In the genomic region with DNA sequence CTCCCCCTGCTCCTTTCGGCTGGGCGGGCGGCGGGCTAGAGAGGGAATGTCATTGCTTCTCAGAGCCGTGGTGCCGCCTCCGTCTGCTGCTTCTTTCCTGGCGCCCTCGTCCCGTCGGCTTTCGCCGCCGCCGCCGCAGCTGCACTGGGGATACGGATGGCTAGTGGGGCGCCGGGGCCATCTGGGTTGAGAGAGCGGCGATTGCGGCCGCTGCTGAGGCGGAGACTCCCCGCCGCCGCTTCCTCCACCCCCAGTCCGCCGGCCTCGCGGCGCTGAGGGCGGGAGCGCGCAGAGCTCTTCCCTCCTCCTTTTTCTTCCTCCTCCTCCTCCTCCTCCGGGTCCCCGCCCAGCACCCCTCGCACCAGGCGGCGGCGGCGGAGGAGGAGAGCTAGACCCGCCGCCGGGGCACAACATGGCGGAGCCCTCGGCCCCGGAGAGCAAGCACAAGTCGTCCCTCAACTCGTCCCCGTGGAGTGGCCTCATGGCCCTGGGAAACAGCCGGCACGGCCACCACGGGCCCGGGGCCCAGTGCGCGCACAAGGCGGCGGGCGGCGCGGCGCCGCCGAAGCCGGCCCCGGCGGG, we compare ENCODE assay signal across 8 cellular contexts. TPM values are rescaled to one million over a fixed set of nuclear protein-coding genes. Genes with fewer than 3 reads are reported as not detected.
DNase-seq lines count a peak whose midpoint lies in the region; TF ChIP-seq lines count a peak whose summit lies in the region.

A gene (plus strand): TSS at position 339 of the 582 bp plus-strand sequence. CDS start 74 bp downstream, at position 413.

- in situ Hi-C loops in brain microvascular endothelial cell (cut with HindIII; ENCODE audit: low pct_ligation_motif_present, low sequenced_read_pairs), result no loop called here

- H3K27me3 ChIP-seq in brain microvascular endothelial cell (replicated peaks), result no peaks in the 10 kb centered on the region

- DNase-seq in H4 (ENCODE audit: low spot score) (peak; percentile 56), LNCaP clone FGC (ENCODE audit: low read depth) (peak; percentile 33), T-helper 2 cell (peak in 4 of 5 experiments; percentile 61 to 94 (median 74)), brain microvascular endothelial cell (peak; percentile 60), iPS-NIHi7 (ENCODE audit: extremely low spot score) (peak; percentile 74), ecto neural progenitor cell (ENCODE audit: low spot score) (no peak)
- peak; percentile 71 to 76 for DNase-seq in stimulated activated CD4-positive, alpha-beta T cell treated with anti-CD3 and anti-CD28 coated beads, Interleukin-12 subunit alpha, Interleukin-12 subunit beta, amount 100 ng/mL, for 24 hours (ENCODE audit: low read depth in 2 of 2)

- TF ChIP-seq CTCF in LNCaP clone FGC (IDR thresholded peaks at IDR 0.05; ENCODE audit: control insufficient read depth, extremely low read depth, insufficient read depth), result no peak
- no peak for TF ChIP-seq CTCF in brain microvascular endothelial cell (IDR thresholded peaks at IDR 0.05; ENCODE audit: low read depth, low read length, missing control alignments)

- TF ChIP-seq POLR2A in GM10847 (IDR thresholded peaks at IDR 0.05; ENCODE audit: extremely low read depth, insufficient read length), result peak; percentile 55

- H3K4me3 ChIP-seq in LNCaP clone FGC (ENCODE audit: low read depth, low read length) (peak within 1 kb of the TSS; percentile 80), brain microvascular endothelial cell (ENCODE audit: low read depth, low read length) (peak within 1 kb of the TSS; percentile 82)

- H3K27ac ChIP-seq in brain microvascular endothelial cell, result peak within 1 kb of the TSS; percentile 98

- no peaks in the 10 kb centered on the region for H3K36me3 ChIP-seq in brain microvascular endothelial cell (replicated peaks)

RNA-seq across cellular contexts. Expression of the gene that starts here (rescaled TPM):
- 102 and 113 TPM in 2 replicates for total RNA-seq in H4 (2014; rRNA removed; shearing (Covaris generic))
